Comparison of ENCODE assay signal across 9 cellular contexts in genomic region chr14:30623412-30624131, GRCh38.
DNase-seq lines count a peak whose midpoint lies in the region; ATAC-seq and TF ChIP-seq lines count a peak whose summit lies in the region.
"Had no signal": no experiment of that assay in that cellular context is flagged by ENCODE, and none has a peak within 500 bp of the region (broad histone marks: within the 10 kb centered on the region; RNA-seq: fewer than 3 reads in every experiment).

No MANE protein-coding gene starts in this region.

- H3K9me3 ChIP-seq in HEK293 (ENCODE audit: control insufficient read depth, insufficient read depth, low read depth, low read length) (no peaks in the 10 kb centered on the region), WERI-Rb-1 (ENCODE audit: severe bottlenecking) (no peaks in the 10 kb centered on the region)

- H3K36me3 ChIP-seq in HEK293 (ENCODE audit: control insufficient read depth in 2 of 2, insufficient read depth in 1 of 2, low read length in 2 of 2) (peaks cover 0 to 3% of the 10 kb centered on the region in 2 experiments; a peak in 1 of 3 replicates), WERI-Rb-1 (peaks cover 5% of the 10 kb centered on the region)

- H3K27me3 ChIP-seq in WERI-Rb-1 (ENCODE audit: insufficient read depth, low read depth, severe bottlenecking) = no peaks in the 10 kb centered on the region

- POLR2A ChIA-PET in HEK293 (lab: Yijun Ruan, JAX) = interaction anchor here (1.1 kb wide), 1 partner anchor 797 kb away, joined by 3 read pairs; the partner anchor contains the start of gene HEATR5A

- CTCF ChIA-PET in HEK293 (lab: Yijun Ruan, JAX) = interaction anchor here (0.7 to 1.3 kb wide), 2 partner anchors 14 to 117 kb away, joined by 3 to 4 read pairs; no protein-coding TSS in a partner anchor

- TF ChIP-seq CTCF in HEK293 (tag by site-specific recombination; IDR thresholded peaks at IDR 0.05) (no peak), WERI-Rb-1 (IDR thresholded peaks at IDR 0.05; ENCODE audit: low read depth, low read length) (no peak), foreskin fibroblast (IDR thresholded peaks at IDR 0.05; ENCODE audit: low read depth, low read length) (no peak)

- H3K27ac ChIP-seq in HEK293 (ENCODE audit: extremely low read depth, low read depth, low read length) (no peak overlapping the region), WERI-Rb-1 (no peak overlapping the region), skin epidermis (peak overlapping the region in 1 of 21 experiments; percentile 93)

- H3K4me1 ChIP-seq in HEK293 (ENCODE audit: control insufficient read depth, insufficient read depth, low read length) = peaks cover 4% of the 10 kb centered on the region; the same call in 1 of the 2 replicates

- H3K4me3 ChIP-seq in HEK293 (ENCODE audit: low read depth, low read length) = peak overlapping the region; percentile 97
- H3K4me3 ChIP-seq in WERI-Rb-1 (ENCODE audit: low read depth, low read length) = peak overlapping the region; percentile 100
- peak overlapping the region; percentile 80 to 92 for H3K4me3 ChIP-seq in foreskin fibroblast (ENCODE audit: low read depth in 1 of 2, low read length in 2 of 2)
- H3K4me3 ChIP-seq in skin epidermis = peak overlapping the region in 6 of 7 experiments; percentile 63 to 81 (median 65)

- DNase-seq in WERI-Rb-1 (no peak), foreskin fibroblast (no peak), OCI-M1 (lab: John Stamatoyannopoulos, UW) (no peak)
- DNase-seq: stimulated activated CD4-positive, alpha-beta T cell treated with anti-CD3 and anti-CD28 coated beads, Interleukin-2, amount 100 ng/mL, for 48 hours had no signal

- ATAC-seq in GM19035 (IDR thresholded peaks at IDR 0.05; ENCODE audit: unreplicated experiment) (no peak), HG03442 (IDR thresholded peaks at IDR 0.05; ENCODE audit: unreplicated experiment) (no peak), HG03520 (IDR thresholded peaks at IDR 0.05; ENCODE audit: unreplicated experiment) (no peak)

TF ChIP-seq in HEK293, 187 proteins besides CTCF, POLR2A, EP300 and RAD21:
- TF ChIP-seq ZNF664 (tag by site-specific recombination; IDR thresholded peaks at IDR 0.05) (peak; percentile 63), ZNF174 (tag by site-specific recombination; IDR thresholded peaks at IDR 0.05) (no peak), YY1 (tag by site-specific recombination; IDR thresholded peaks at IDR 0.05) (no peak), BCL11A (tag by site-specific recombination; IDR thresholded peaks at IDR 0.05; ENCODE audit: low read depth) (no peak), ZBTB48 (tag by site-specific recombination; IDR thresholded peaks at IDR 0.05) (no peak), ZNF624 (tag by site-specific recombination; IDR thresholded peaks at IDR 0.05) (no peak), MYNN (tag by site-specific recombination; IDR thresholded peaks at IDR 0.05; ENCODE audit: borderline replicate concordance) (no peak)
